10 cellular contexts compared by ENCODE assay signal in genomic region chr7:32871624-32872371, GRCh38. TPM values are rescaled to one million over a fixed set of nuclear protein-coding genes. Genes with fewer than 3 reads are reported as not detected.
DNase-seq lines count a peak whose midpoint lies in the region; ATAC-seq and TF ChIP-seq lines count a peak whose summit lies in the region.
"Had no signal": no experiment of that assay in that cellular context is flagged by ENCODE, and none has a peak within 500 bp of the region (broad histone marks: within the 10 kb centered on the region; RNA-seq: fewer than 3 reads in every experiment).

No MANE protein-coding gene starts in this region.

- CTCF ChIA-PET in HEK293T (lab: Yijun Ruan, JAX) = no interaction called here

- DNase-seq in Right ventricle myocardium superior (no peak), right atrium auricular region (ENCODE audit: low spot score) (no peak), HEK293T (ENCODE audit: extremely low spot score) (no peak), DMS53 treated with DMSO at 0.1 percent for 48 hours (lab: John Stamatoyannopoulos, UW; ENCODE audit: unreplicated experiment) (no peak), endodermal cell (no peak)
- no peak for DNase-seq in activated effector memory CD4-positive, alpha-beta T cell treated with anti-CD3 and anti-CD28 coated beads, Interleukin-2, amount 50 U/mL, for 16 hours
- DNase-seq: DMS53, NCI-H226 had no signal

- no peak overlapping the region for H3K4me3 Mint-ChIP-seq in activated T-helper 17 cell treated with anti-CD3 and anti-CD28 coated beads, Interleukin-2, amount 50 U/mL, for 72 hours
- no peak overlapping the region for H3K4me3 Mint-ChIP-seq in endodermal cell

- peaks cover 33% of the 10 kb centered on the region for H3K36me3 ChIP-seq in right atrium auricular region
- peaks cover 90% of the 10 kb centered on the region for H3K36me3 ChIP-seq in endodermal cell (ENCODE audit: control insufficient read depth, insufficient read depth, low read length)

- TF ChIP-seq CTCF in right atrium auricular region (IDR thresholded peaks at IDR 0.05) (no peak), endodermal cell (conservative IDR thresholded peaks at IDR 0.05) (no peak)

- POLR2A ChIA-PET in HEK293T (lab: Yijun Ruan, JAX) = no interaction called here

- H3K27ac ChIP-seq in right atrium auricular region = no peak overlapping the region
- H3K27ac ChIP-seq in endodermal cell (ENCODE audit: low read depth, low read length) = no peak overlapping the region

- intact Hi-C loops in Right ventricle myocardium superior (cut with DNase I) = no loop called here

- no peaks in the 10 kb centered on the region for H3K9me3 ChIP-seq in right atrium auricular region
- H3K9me3 ChIP-seq in endodermal cell (ENCODE audit: control insufficient read depth, low read length) = peaks cover 20% of the 10 kb centered on the region

- H3K9ac ChIP-seq in endodermal cell (ENCODE audit: extremely low read depth, low read length, poor library complexity, severe bottlenecking) = no peak overlapping the region

- peak overlapping the region; percentile 16 for H3K27ac Mint-ChIP-seq in activated T-helper 17 cell treated with anti-CD3 and anti-CD28 coated beads, Interleukin-2, amount 50 U/mL, for 72 hours
- no peak overlapping the region for H3K27ac Mint-ChIP-seq in endodermal cell

- H3K4me3 ChIP-seq in right atrium auricular region (no peak overlapping the region), endodermal cell (ENCODE audit: low read length) (no peak overlapping the region)

- H3K4me1 ChIP-seq in right atrium auricular region (peaks cover 0 to 24% of the 10 kb centered on the region in 2 donors), endodermal cell (ENCODE audit: control insufficient read depth, insufficient read depth, low read length) (no peaks in the 10 kb centered on the region)

- H3K9me3 Mint-ChIP-seq in activated T-helper 17 cell treated with anti-CD3 and anti-CD28 coated beads, Interleukin-2, amount 50 U/mL, for 72 hours = no peaks in the 10 kb centered on the region
- peaks cover 8% of the 10 kb centered on the region for H3K9me3 Mint-ChIP-seq in endodermal cell

- WGBS in endodermal cell (ENCODE audit: insufficient coverage in 1 of 2, insufficient read length in 1 of 2), 2 experiments = 99 to 100% methylated on average over 4 of the region's 4 CpGs

- peaks cover 20% of the 10 kb centered on the region for H3K4me1 Mint-ChIP-seq in activated T-helper 17 cell treated with anti-CD3 and anti-CD28 coated beads, Interleukin-2, amount 50 U/mL, for 72 hours
- H3K4me1 Mint-ChIP-seq in endodermal cell = peaks cover 7% of the 10 kb centered on the region

- H3K27me3 ChIP-seq in right atrium auricular region = no peaks in the 10 kb centered on the region
- no peaks in the 10 kb centered on the region for H3K27me3 ChIP-seq in endodermal cell (ENCODE audit: control insufficient read depth, insufficient read depth, low read length, poor library complexity, severe bottlenecking)

- ATAC-seq in Right ventricle myocardium superior (ENCODE audit: poor library complexity) (peak; percentile 63), HG02981 (IDR thresholded peaks at IDR 0.05; ENCODE audit: unreplicated experiment) (peak; percentile 83)
- ATAC-seq in activated T-helper 17 cell treated with anti-CD3 and anti-CD28 coated beads, Interleukin-2, amount 50 U/mL, for 72 hours (replicated peaks) = peak; percentile 76

- H3K36me3 Mint-ChIP-seq in activated T-helper 17 cell treated with anti-CD3 and anti-CD28 coated beads, Interleukin-2, amount 50 U/mL, for 72 hours (ENCODE audit: low read depth) = peaks cover 95% of the 10 kb centered on the region
- peaks cover 76% of the 10 kb centered on the region for H3K36me3 Mint-ChIP-seq in endodermal cell (ENCODE audit: low read depth)

- H3K27me3 Mint-ChIP-seq in activated T-helper 17 cell treated with anti-CD3 and anti-CD28 coated beads, Interleukin-2, amount 50 U/mL, for 72 hours = no peaks in the 10 kb centered on the region
- H3K27me3 Mint-ChIP-seq in endodermal cell (ENCODE audit: insufficient read depth) = no peaks in the 10 kb centered on the region

TF ChIP-seq in HEK293T, 16 proteins besides CTCF, POLR2A, EP300 and RAD21:
- TF ChIP-seq FOXK2 (IDR thresholded peaks at IDR 0.05) = no peak
- TF ChIP-seq BHLHE40 (IDR thresholded peaks at IDR 0.05; ENCODE audit: borderline replicate concordance) = no peak
- TF ChIP-seq PKNOX1 (IDR thresholded peaks at IDR 0.05) = no peak
- no peak for TF ChIP-seq L3MBTL2 (conservative IDR thresholded peaks at IDR 0.05)
- no peak for TF ChIP-seq ARNT (IDR thresholded peaks at IDR 0.05)
- TF ChIP-seq FOXM1 (IDR thresholded peaks at IDR 0.05; ENCODE audit: borderline replicate concordance) = no peak
- TF ChIP-seq ZNF384 (IDR thresholded peaks at IDR 0.05) = no peak
- no peak for TF ChIP-seq NFRKB (IDR thresholded peaks at IDR 0.05)
- TF ChIP-seq SUZ12 (IDR thresholded peaks at IDR 0.05) = no peak
- no peak for TF ChIP-seq HDGF (IDR thresholded peaks at IDR 0.05; ENCODE audit: borderline replicate concordance)
- no peak for TF ChIP-seq ELF4 (IDR thresholded peaks at IDR 0.05)
- TF ChIP-seq TARDBP (IDR thresholded peaks at IDR 0.05) = no peak
- no peak for TF ChIP-seq LEF1 (IDR thresholded peaks at IDR 0.05; ENCODE audit: borderline replicate concordance)
- no peak for TF ChIP-seq SP1 (IDR thresholded peaks at IDR 0.05)
- no peak for TF ChIP-seq FOXA1 (IDR thresholded peaks at IDR 0.05)

RNA-seq across cellular contexts. Expression of gene KBTBD2, which starts 19.8 kb away (rescaled TPM):
- total RNA-seq in Right ventricle myocardium superior = 25.1 TPM
- total RNA-seq in right atrium auricular region = 10 to 100 TPM; 22.4 to 26.0 TPM
- 10 to 100 TPM; 33.6 to 50.8 TPM for total RNA-seq in activated T-helper 17 cell treated with anti-CD3 and anti-CD28 coated beads, Interleukin-2, amount 50 U/mL, for 72 hours
- total RNA-seq in endodermal cell = 10 to 100 TPM; 41.8 to 52.9 TPM
- 45.9 TPM for polyA plus RNA-seq in endodermal cell (2013, experiment 1 of 2)
- 43.1 TPM for polyA plus RNA-seq in endodermal cell (2013, experiment 2 of 2)
